ENCODE assay signal across 30 cellular contexts in genomic region chr10:30686706-30687105, GRCh38. TPM values are rescaled to one million over a fixed set of nuclear protein-coding genes. Genes with fewer than 3 reads are reported as not detected.
"Had no signal": no experiment of that assay in that cellular context is flagged by ENCODE, and none has a peak within 500 bp of the region (broad histone marks: within the 10 kb centered on the region; RNA-seq: fewer than 3 reads in every experiment).

No MANE protein-coding gene starts in this region.

- H3K9me3 Mint-ChIP-seq: activated naive CD8-positive, alpha-beta T cell treated with anti-CD3 and anti-CD28 coated beads, Interleukin-2, amount 10 ng/mL, durations not matched to agents 7 days and 5 days; immature natural killer cell; naive thymus-derived CD4-positive, alpha-beta T cell; stimulated activated naive B cell treated with anti-CD40 and anti-IgM and Interleukin-4, amounts not matched to agents 10 μg/mL and 1 μg/mL and 100 μg/mL, for 72 hours had no signal

- H3K4me3 Mint-ChIP-seq: activated naive CD8-positive, alpha-beta T cell treated with anti-CD3 and anti-CD28 coated beads, Interleukin-2, amount 10 ng/mL, durations not matched to agents 7 days and 5 days; immature natural killer cell; naive thymus-derived CD4-positive, alpha-beta T cell; stimulated activated naive B cell treated with anti-CD40 and anti-IgM and Interleukin-4, amounts not matched to agents 10 μg/mL and 1 μg/mL and 100 μg/mL, for 72 hours had no signal

- H3K36me3 Mint-ChIP-seq: activated naive CD8-positive, alpha-beta T cell treated with anti-CD3 and anti-CD28 coated beads, Interleukin-2, amount 10 ng/mL, durations not matched to agents 7 days and 5 days; immature natural killer cell; stimulated activated naive B cell treated with anti-CD40 and anti-IgM and Interleukin-4, amounts not matched to agents 10 μg/mL and 1 μg/mL and 100 μg/mL, for 72 hours had no signal

- H3K27ac Mint-ChIP-seq: activated naive CD8-positive, alpha-beta T cell treated with anti-CD3 and anti-CD28 coated beads, Interleukin-2, amount 10 ng/mL, durations not matched to agents 7 days and 5 days; immature natural killer cell; stimulated activated naive B cell treated with anti-CD40 and anti-IgM and Interleukin-4, amounts not matched to agents 10 μg/mL and 1 μg/mL and 100 μg/mL, for 72 hours had no signal

- DNase-seq: activated CD4-positive, alpha-beta T cell treated with anti-CD3 and anti-CD28 coated beads for 48 hours; activated CD4-positive, CD25-positive, alpha-beta regulatory T cell; activated gamma-delta T cell treated with Interleukin-2 at 50 U/mL for 16 hours; activated naive CD8-positive, alpha-beta T cell treated with anti-CD3 and anti-CD28 coated beads, Interleukin-2, amount 10 ng/mL, durations not matched to agents 7 days and 5 days; amygdala; colonic mucosa; dorsolateral prefrontal cortex; glutamatergic neuron; immature natural killer cell; lower lobe of right lung; naive thymus-derived CD4-positive, alpha-beta T cell; small intestine; stimulated activated CD4-positive, alpha-beta T cell treated with anti-CD3 and anti-CD28 coated beads, Interleukin-2, amount 100 ng/mL, for 24 hours; stimulated activated naive B cell treated with anti-CD40 and anti-IgM and Interleukin-4, amounts not matched to agents 10 μg/mL and 1 μg/mL and 100 μg/mL, for 72 hours; thyroid gland had no signal

- ATAC-seq: lower lobe of right lung; naive thymus-derived CD4-positive, alpha-beta T cell; stimulated activated naive B cell treated with anti-CD40 and anti-IgM and Interleukin-4, amounts not matched to agents 10 μg/mL and 1 μg/mL and 100 μg/mL, for 72 hours had no signal

- H3K4me1 Mint-ChIP-seq: immature natural killer cell had no signal

RNA-seq across cellular contexts. Expression of gene LYZL2, which starts 57.2 kb away (rescaled TPM):
- total RNA-seq: activated naive CD8-positive, alpha-beta T cell treated with anti-CD3 and anti-CD28 coated beads, Interleukin-2, amount 10 ng/mL, durations not matched to agents 7 days and 5 days; bronchial epithelial cell; colonic mucosa; dorsolateral prefrontal cortex; esophagus muscularis mucosa; frontal cortex; hepatocyte; kidney epithelial cell; left lobe of liver; lower lobe of right lung; mesenteric fat pad; naive thymus-derived CD4-positive, alpha-beta T cell; osteoblast; posterior vena cava; renal cortical epithelial cell; sciatic nerve; SJSA1; subcutaneous adipose tissue; T-helper 1 cell treated with Interleukin-12 subunit alpha and Interleukin-12 subunit beta and Interleukin-4 antibody, amounts not matched to agents 30 ng/mL and 1 ng/mL, for 36 hours; thyroid gland; ureter had no signal
